In the genomic region with DNA sequence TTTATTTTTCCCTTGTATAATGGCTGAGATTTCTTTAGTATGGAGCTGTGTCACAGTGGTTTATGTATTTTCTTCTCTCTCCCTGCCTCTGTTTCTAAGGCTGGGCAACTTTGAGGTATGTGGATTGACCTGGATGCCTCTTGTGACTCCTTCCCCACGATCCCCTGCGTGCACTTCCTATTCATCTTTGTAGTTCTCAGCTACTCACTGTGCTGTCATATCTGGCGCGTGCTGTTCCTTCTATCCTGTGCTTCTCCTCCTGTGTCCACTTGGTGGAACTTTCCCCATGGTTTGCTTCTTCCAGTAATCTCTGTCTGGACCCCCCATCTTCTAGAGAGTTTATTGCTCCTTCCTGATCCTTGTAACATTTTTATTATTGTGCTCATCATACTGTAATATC, we compare ENCODE assay signal across 10 cellular contexts.
A peak's percentile ranks its signal among the peaks of the same experiment; 100 is the strongest.
DNase-seq lines count a peak whose midpoint lies in the region; ATAC-seq and TF ChIP-seq lines count a peak whose summit lies in the region.
"Had no signal": no experiment of that assay in that cellular context is flagged by ENCODE, and none has a peak within 500 bp of the region (broad histone marks: within the 10 kb centered on the region; RNA-seq: fewer than 3 reads in every experiment).

No MANE protein-coding gene starts in this region.

- H3K27me3 Mint-ChIP-seq in MCF 10A (ENCODE audit: insufficient read depth, unreplicated experiment) (no peaks in the 10 kb centered on the region), T-helper 17 cell (no peaks in the 10 kb centered on the region), glutamatergic neuron (ENCODE audit: unreplicated experiment) (no peaks in the 10 kb centered on the region)
- H3K27me3 Mint-ChIP-seq: effector memory CD8-positive, alpha-beta T cell had no signal

- H3K9me3 ChIP-seq in breast epithelium: no peaks in the 10 kb centered on the region
- H3K9me3 ChIP-seq in T-helper 17 cell (ENCODE audit: control insufficient read depth, low read length, poor library complexity, severe bottlenecking): no peaks in the 10 kb centered on the region
- H3K9me3 ChIP-seq in testis: no peaks in the 10 kb centered on the region

- no peak for DNase-seq in MCF 10A (ENCODE audit: unreplicated experiment)
- DNase-seq in breast epithelium (ENCODE audit: low spot score in 2 of 2): no peak
- no peak for DNase-seq in T-helper 17 cell
- no peak for DNase-seq in glutamatergic neuron
- DNase-seq in testis: peak; percentile 36
- no peak for DNase-seq in NCI-H2107 treated with DMSO at 0.1 percent for 48 hours (lab: John Stamatoyannopoulos, UW; ENCODE audit: unreplicated experiment)
- DNase-seq in NCI-H1417 (lab: John Stamatoyannopoulos, UW): no peak
- DNase-seq: CD8-positive, alpha-beta T cell; effector memory CD8-positive, alpha-beta T cell had no signal

- TF ChIP-seq POLR2A in breast epithelium (IDR thresholded peaks at IDR 0.05): no peak
- no peak for TF ChIP-seq POLR2A in testis (IDR thresholded peaks at IDR 0.05)

- BruUV-seq in MCF 10A (replicated peaks; lab: Mats Ljungman, UMichigan): no TSS peak

- H3K27ac ChIP-seq in breast epithelium: peak overlapping the region in 1 of 2 donors; percentile 4
- no peak overlapping the region for H3K27ac ChIP-seq in testis

- peaks cover 18% of the 10 kb centered on the region for H3K36me3 Mint-ChIP-seq in MCF 10A (ENCODE audit: insufficient read depth, unreplicated experiment)
- H3K36me3 Mint-ChIP-seq in T-helper 17 cell (ENCODE audit: low read depth): no peaks in the 10 kb centered on the region
- H3K36me3 Mint-ChIP-seq in glutamatergic neuron (ENCODE audit: unreplicated experiment): no peaks in the 10 kb centered on the region
- H3K36me3 Mint-ChIP-seq: CD8-positive, alpha-beta T cell had no signal

- H3K4me1 Mint-ChIP-seq in MCF 10A (ENCODE audit: insufficient read depth, unreplicated experiment) (peaks cover 56% of the 10 kb centered on the region), T-helper 17 cell (peaks cover 70% of the 10 kb centered on the region), glutamatergic neuron (ENCODE audit: low read depth, unreplicated experiment) (peaks cover 50% of the 10 kb centered on the region)

- ATAC-seq in T-helper 17 cell (no peak), HG03439 (IDR thresholded peaks at IDR 0.05; ENCODE audit: unreplicated experiment) (no peak)
- ATAC-seq: CD8-positive, alpha-beta T cell; effector memory CD8-positive, alpha-beta T cell had no signal

- H3K27me3 ChIP-seq in breast epithelium (no peaks in the 10 kb centered on the region), testis (no peaks in the 10 kb centered on the region)

- TF ChIP-seq CTCF in MCF 10A (IDR thresholded peaks at IDR 0.05; ENCODE audit: unreplicated experiment) (no peak), breast epithelium (IDR thresholded peaks at IDR 0.05) (no peak), glutamatergic neuron (IDR thresholded peaks at IDR 0.05; ENCODE audit: partially characterized antibody, unreplicated experiment) (no peak), testis (IDR thresholded peaks at IDR 0.05) (peak in 1 of 3 experiments; percentile 9)

- H3K4me3 ChIP-seq in breast epithelium (no peak overlapping the region), testis (no peak overlapping the region)

- POLR2A ChIA-PET in MCF 10A (lab: Yijun Ruan, JAX): interaction anchor here (0.6 to 1.7 kb wide), 2 partner anchors 21 to 181 kb away, joined by 4 read pairs; no protein-coding TSS in a partner anchor

- CTCF ChIA-PET in MCF 10A (lab: Yijun Ruan, JAX): interaction anchor here (0.6 kb wide), 1 partner anchor 155 kb away, joined by 3 read pairs; no protein-coding TSS in a partner anchor

- intact Hi-C loops in MCF 10A (cut with micrococcal nuclease) (loop anchor here (2.0 kb wide), 1 partner anchor 35 kb away; no protein-coding TSS in a partner anchor), breast epithelium (cut with DNase I; ENCODE audit: low total_unique reads) (no loop called here), testis (cut with DNase I; ENCODE audit: low total_unique reads) (no loop called here)

- H3K9me3 Mint-ChIP-seq in MCF 10A (ENCODE audit: unreplicated experiment): no peaks in the 10 kb centered on the region
- peaks cover 4% of the 10 kb centered on the region for H3K9me3 Mint-ChIP-seq in glutamatergic neuron (ENCODE audit: unreplicated experiment)
- H3K9me3 Mint-ChIP-seq: CD8-positive, alpha-beta T cell; effector memory CD8-positive, alpha-beta T cell had no signal

- WGBS in testis, 2 donors: 21 to 35% methylated on average over 4 of the region's 4 CpGs

- H3K36me3 ChIP-seq in breast epithelium (no peaks in the 10 kb centered on the region), testis (ENCODE audit: low read depth, missing control alignments) (no peaks in the 10 kb centered on the region)

- H3K4me1 ChIP-seq in breast epithelium: peaks cover 0 to 4% of the 10 kb centered on the region in 2 donors
- H3K4me1 ChIP-seq in testis: peaks cover 5% of the 10 kb centered on the region

- H3K4me3 Mint-ChIP-seq in MCF 10A (ENCODE audit: unreplicated experiment): no peak overlapping the region
- peak overlapping the region; percentile 39 for H3K4me3 Mint-ChIP-seq in T-helper 17 cell
- H3K4me3 Mint-ChIP-seq in glutamatergic neuron (ENCODE audit: unreplicated experiment): no peak overlapping the region
- H3K4me3 Mint-ChIP-seq: CD8-positive, alpha-beta T cell; effector memory CD8-positive, alpha-beta T cell had no signal

- H3K27ac Mint-ChIP-seq in MCF 10A (ENCODE audit: low read depth, unreplicated experiment) (peak overlapping the region; percentile 32), T-helper 17 cell (no peak overlapping the region), glutamatergic neuron (ENCODE audit: unreplicated experiment) (peak overlapping the region; percentile 26)
- H3K27ac Mint-ChIP-seq: CD8-positive, alpha-beta T cell had no signal
